In genomic region chr4:147461161-147461560, GRCh38 we compare ENCODE assay signal across 28 cellular contexts. TPM values are rescaled to one million over a fixed set of nuclear protein-coding genes. Genes with fewer than 3 reads are reported as not detected.
"Had no signal": no experiment of that assay in that cellular context is flagged by ENCODE, and none has a peak within 500 bp of the region (broad histone marks: within the 10 kb centered on the region; RNA-seq: fewer than 3 reads in every experiment).

No MANE protein-coding gene starts in this region.

- H3K27me3 ChIP-seq: body of pancreas, gastrocnemius medialis, pancreas, right atrium auricular region, spleen, upper lobe of right lung had no signal

- H3K4me1 ChIP-seq: body of pancreas, gastrocnemius medialis, pancreas, psoas muscle, spleen, upper lobe of right lung had no signal

- H3K4me3 ChIP-seq: body of pancreas, gastrocnemius medialis, mucosa of descending colon, pancreas, psoas muscle, right atrium auricular region, spleen, upper lobe of right lung had no signal

- FAIRE-seq: islet of Langerhans, pancreas had no signal

- H3K27ac ChIP-seq: body of pancreas, gastrocnemius medialis, pancreas, psoas muscle, right atrium auricular region, spleen, upper lobe of right lung had no signal

- H3K36me3 ChIP-seq: gastrocnemius medialis, pancreas, right atrium auricular region, spleen, upper lobe of right lung had no signal

- DNase-seq: activated CD4-positive, alpha-beta T cell treated with anti-CD3 and anti-CD28 coated beads for 36 hours; activated CD4-positive, alpha-beta T cell treated with anti-CD3 and anti-CD28 coated beads, Interleukin-2, amount 50 U/mL, for 4 hours; activated CD8-positive, alpha-beta memory T cell treated with anti-CD3 and anti-CD28 coated beads for 24 hours; activated CD8-positive, alpha-beta memory T cell treated with anti-CD3 and anti-CD28 coated beads, Interleukin-2, amount 50 U/mL, for 4 hours; activated naive CD4-positive, alpha-beta T cell treated with Interleukin-2 at 50 U/mL for 16 hours; activated naive CD8-positive, alpha-beta T cell treated with anti-CD3 and anti-CD28 coated beads, Interleukin-2, amount 10 ng/mL, durations not matched to agents 7 days and 5 days; activated T-cell treated with anti-CD3 and anti-CD28 coated beads, Interleukin-2, amount 50 U/mL, for 48 hours; amygdala; body of pancreas; caudate nucleus; effector CD8-positive, alpha-beta T cell; gastrocnemius medialis; head of caudate nucleus; hypothalamus; left colon; mesendoderm; mucosa of descending colon; nephron progenitor cell; pancreas; psoas muscle; spleen; stimulated activated CD4-positive, alpha-beta T cell treated with anti-CD3 and anti-CD28 coated beads, Interleukin-4, amount 100 ng/mL, for 1 hour; stimulated activated naive CD4-positive, alpha-beta T cell treated with Interleukin-2 at 50 U/mL for 16 hours; T-helper 9 cell; upper lobe of right lung had no signal

- H3K9me3 ChIP-seq: body of pancreas, gastrocnemius medialis, mucosa of descending colon, pancreas, psoas muscle had no signal

RNA-seq across cellular contexts. Expression of gene EDNRA, which starts 19.7 kb away (rescaled TPM):
- total RNA-seq: activated CD4-positive, alpha-beta T cell treated with anti-CD3 and anti-CD28 coated beads for 36 hours; activated naive CD8-positive, alpha-beta T cell treated with anti-CD3 and anti-CD28 coated beads, Interleukin-2, amount 10 ng/mL, durations not matched to agents 7 days and 5 days; T-helper 1 cell treated with Interleukin-12 subunit alpha and Interleukin-12 subunit beta and Interleukin-4 antibody, amounts not matched to agents 30 ng/mL and 1 ng/mL, for 36 hours had no signal
